2 cellular contexts compared by ENCODE assay signal in the genomic region with DNA sequence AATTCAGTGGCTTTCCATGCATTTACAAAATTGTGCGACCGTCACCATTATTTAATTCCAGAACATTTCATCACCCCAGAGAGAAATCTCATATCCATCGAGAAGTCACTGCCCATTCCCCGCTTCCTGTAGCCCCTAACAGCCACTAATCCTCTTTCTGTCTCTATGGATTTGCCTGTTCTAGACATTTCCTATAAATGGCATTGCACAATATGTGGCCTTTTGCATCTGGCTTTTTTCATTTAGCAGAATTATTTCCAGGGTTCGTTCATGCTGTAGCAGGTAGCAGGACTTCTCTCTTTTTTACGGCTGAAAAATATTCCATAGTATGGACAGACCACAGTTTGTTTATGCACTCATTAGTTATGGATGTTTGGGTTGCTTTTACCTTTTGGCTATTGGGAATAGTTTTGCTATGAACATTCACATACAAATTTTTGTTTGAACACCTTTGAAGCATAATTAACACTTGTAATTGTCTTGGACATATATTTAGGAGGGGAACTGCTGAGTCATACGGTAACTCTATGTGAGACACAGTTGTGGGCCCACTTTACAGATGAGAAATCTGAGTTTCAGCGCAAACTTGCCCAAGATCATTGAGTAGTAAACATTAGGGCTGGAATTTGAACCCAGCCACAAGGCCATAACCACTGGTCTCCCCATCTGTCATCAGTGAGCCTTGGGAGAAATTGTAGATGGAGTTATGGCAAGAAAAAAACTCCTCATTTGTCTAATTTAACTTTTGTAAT.
TF ChIP-seq lines count a peak whose summit lies in the region.

No MANE protein-coding gene starts in this region.

TF ChIP-seq in IMR-90, 13 proteins besides CTCF, POLR2A, EP300 and RAD21:
- TF ChIP-seq SMC3 (IDR thresholded peaks at IDR 0.05; ENCODE audit: low read depth, low read length), result no peak
- peak; percentile 29; the same call in 1 of the 2 replicates for TF ChIP-seq CEBPB (IDR thresholded peaks at IDR 0.05; ENCODE audit: low read depth, low read length)
- TF ChIP-seq, protein P1, sequence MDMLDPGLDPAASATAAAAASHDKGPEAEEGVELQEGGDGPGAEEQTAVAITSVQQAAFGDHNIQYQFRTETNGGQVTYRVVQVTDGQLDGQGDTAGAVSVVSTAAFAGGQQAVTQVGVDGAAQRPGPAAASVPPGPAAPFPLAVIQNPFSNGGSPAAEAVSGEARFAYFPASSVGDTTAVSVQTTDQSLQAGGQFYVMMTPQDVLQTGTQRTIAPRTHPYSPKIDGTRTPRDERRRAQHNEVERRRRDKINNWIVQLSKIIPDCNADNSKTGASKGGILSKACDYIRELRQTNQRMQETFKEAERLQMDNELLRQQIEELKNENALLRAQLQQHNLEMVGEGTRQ (IDR thresholded peaks at IDR 0.05; ENCODE audit: low read depth, low read length), result no peak

TF ChIP-seq in K562, 482 proteins besides CTCF, POLR2A, EP300 and RAD21:
- TF ChIP-seq, protein P2, sequence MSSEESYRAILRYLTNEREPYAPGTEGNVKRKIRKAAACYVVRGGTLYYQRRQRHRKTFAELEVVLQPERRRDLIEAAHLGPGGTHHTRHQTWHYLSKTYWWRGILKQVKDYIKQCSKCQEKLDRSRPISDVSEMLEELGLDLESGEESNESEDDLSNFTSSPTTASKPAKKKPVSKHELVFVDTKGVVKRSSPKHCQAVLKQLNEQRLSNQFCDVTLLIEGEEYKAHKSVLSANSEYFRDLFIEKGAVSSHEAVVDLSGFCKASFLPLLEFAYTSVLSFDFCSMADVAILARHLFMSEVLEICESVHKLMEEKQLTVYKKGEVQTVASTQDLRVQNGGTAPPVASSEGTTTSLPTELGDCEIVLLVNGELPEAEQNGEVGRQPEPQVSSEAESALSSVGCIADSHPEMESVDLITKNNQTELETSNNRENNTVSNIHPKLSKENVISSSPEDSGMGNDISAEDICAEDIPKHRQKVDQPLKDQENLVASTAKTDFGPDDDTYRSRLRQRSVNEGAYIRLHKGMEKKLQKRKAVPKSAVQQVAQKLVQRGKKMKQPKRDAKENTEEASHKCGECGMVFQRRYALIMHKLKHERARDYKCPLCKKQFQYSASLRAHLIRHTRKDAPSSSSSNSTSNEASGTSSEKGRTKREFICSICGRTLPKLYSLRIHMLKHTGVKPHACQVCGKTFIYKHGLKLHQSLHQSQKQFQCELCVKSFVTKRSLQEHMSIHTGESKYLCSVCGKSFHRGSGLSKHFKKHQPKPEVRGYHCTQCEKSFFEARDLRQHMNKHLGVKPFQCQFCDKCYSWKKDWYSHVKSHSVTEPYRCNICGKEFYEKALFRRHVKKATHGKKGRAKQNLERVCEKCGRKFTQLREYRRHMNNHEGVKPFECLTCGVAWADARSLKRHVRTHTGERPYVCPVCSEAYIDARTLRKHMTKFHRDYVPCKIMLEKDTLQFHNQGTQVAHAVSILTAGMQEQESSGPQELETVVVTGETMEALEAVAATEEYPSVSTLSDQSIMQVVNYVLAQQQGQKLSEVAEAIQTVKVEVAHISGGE (CRISPR knock-in tag; IDR thresholded peaks at IDR 0.05), result peak in 1 of 3 experiments; percentile 84; a peak in 2 of 6 replicates
- TF ChIP-seq PML (IDR thresholded peaks at IDR 0.05; ENCODE audit: low read length) (no peak), MAFF (IDR thresholded peaks at IDR 0.05; ENCODE audit: low read length) (peak; percentile 4; the same call in 1 of the 2 replicates), C11orf30 (IDR thresholded peaks at IDR 0.05; ENCODE audit: low read depth) (peak; percentile 19; the same call in 1 of the 2 replicates), CBX2 (IDR thresholded peaks at IDR 0.05; ENCODE audit: insufficient read depth, low read length, poor library complexity, severe bottlenecking) (no peak), EWSR1 (IDR thresholded peaks at IDR 0.05; ENCODE audit: borderline replicate concordance, low read depth, partially characterized antibody) (peak; percentile 35), CEBPB (tag; IDR thresholded peaks at IDR 0.05) (peak; percentile 66), ZNF408 (CRISPR knock-in tag; IDR thresholded peaks at IDR 0.05; ENCODE audit: low read depth) (no peak), SIN3A (IDR thresholded peaks at IDR 0.05; ENCODE audit: borderline replicate concordance in 2 of 2, control insufficient read depth in 1 of 2, low read depth in 2 of 2, low read length in 2 of 2) (no peak), TAF9B (IDR thresholded peaks at IDR 0.05; ENCODE audit: partially characterized antibody) (no peak)
- TF ChIP-seq, protein P3, sequence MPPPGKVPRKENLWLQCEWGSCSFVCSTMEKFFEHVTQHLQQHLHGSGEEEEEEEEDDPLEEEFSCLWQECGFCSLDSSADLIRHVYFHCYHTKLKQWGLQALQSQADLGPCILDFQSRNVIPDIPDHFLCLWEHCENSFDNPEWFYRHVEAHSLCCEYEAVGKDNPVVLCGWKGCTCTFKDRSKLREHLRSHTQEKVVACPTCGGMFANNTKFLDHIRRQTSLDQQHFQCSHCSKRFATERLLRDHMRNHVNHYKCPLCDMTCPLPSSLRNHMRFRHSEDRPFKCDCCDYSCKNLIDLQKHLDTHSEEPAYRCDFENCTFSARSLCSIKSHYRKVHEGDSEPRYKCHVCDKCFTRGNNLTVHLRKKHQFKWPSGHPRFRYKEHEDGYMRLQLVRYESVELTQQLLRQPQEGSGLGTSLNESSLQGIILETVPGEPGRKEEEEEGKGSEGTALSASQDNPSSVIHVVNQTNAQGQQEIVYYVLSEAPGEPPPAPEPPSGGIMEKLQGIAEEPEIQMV (tag; conservative IDR thresholded peaks at IDR 0.05; ENCODE audit: low read depth), result no peak
